ENCODE assay signal across 12 cellular contexts in genomic region chr5:68240771-68241170, GRCh38. TPM values are rescaled to one million over a fixed set of nuclear protein-coding genes. Genes with fewer than 3 reads are reported as not detected.
DNase-seq lines count a peak whose midpoint lies in the region; ATAC-seq, FAIRE-seq and TF ChIP-seq lines count a peak whose summit lies in the region.
"Had no signal": no experiment of that assay in that cellular context is flagged by ENCODE, and none has a peak within 500 bp of the region (broad histone marks: within the 10 kb centered on the region; RNA-seq: fewer than 3 reads in every experiment).

No MANE protein-coding gene starts in this region.

- peak overlapping the region; percentile 67; the same call in 1 of the 2 replicates for H3K4me2 ChIP-seq in DND-41 (ENCODE audit: insufficient read depth, low read length)
- H3K4me2 ChIP-seq in endothelial cell of umbilical vein (ENCODE audit: insufficient read depth, low read length) = peak overlapping the region; percentile 20

- H4K20me1 ChIP-seq in DND-41 (ENCODE audit: insufficient read depth, low read length) (no peaks in the 10 kb centered on the region; the same call in 1 of the 2 replicates), endothelial cell of umbilical vein (replicated peaks; ENCODE audit: control insufficient read depth, extremely low read depth, insufficient read depth, low read length) (peaks cover 2% of the 10 kb centered on the region)

- peak overlapping the region; percentile 86 for H3K27ac ChIP-seq in DND-41 (ENCODE audit: low read length)
- H3K27ac ChIP-seq in Panc1 (ENCODE audit: low read length) = peak overlapping the region; percentile 83
- H3K27ac ChIP-seq in endothelial cell of umbilical vein (ENCODE audit: insufficient read depth, low read depth, low read length) = no peak overlapping the region
- H3K27ac ChIP-seq in sigmoid colon = peak overlapping the region; percentile 55 to 74 (median 65)
- peak overlapping the region in 2 of 5 donors; percentile 57 to 72 for H3K27ac ChIP-seq in adrenal gland
- peak overlapping the region in 1 of 2 donors; percentile 60 for H3K27ac ChIP-seq in ovary

- TF ChIP-seq EP300 in sigmoid colon (IDR thresholded peaks at IDR 0.05) (no peak), ovary (IDR thresholded peaks at IDR 0.05) (no peak)

- TF ChIP-seq POLR2A in endothelial cell of umbilical vein (IDR thresholded peaks at IDR 0.05; ENCODE audit: low read depth, low read length) (no peak), sigmoid colon (IDR thresholded peaks at IDR 0.05) (no peak), adrenal gland (IDR thresholded peaks at IDR 0.05) (no peak), ovary (IDR thresholded peaks at IDR 0.05) (no peak)

- H3K9me3 ChIP-seq in DND-41 (ENCODE audit: insufficient read depth, low read length, severe bottlenecking) = no peaks in the 10 kb centered on the region
- H3K9me3 ChIP-seq in Panc1 (ENCODE audit: control insufficient read depth, insufficient read depth, low read depth, low read length) = no peaks in the 10 kb centered on the region
- H3K9me3 ChIP-seq in endothelial cell of umbilical vein (replicated peaks; ENCODE audit: control insufficient read depth, insufficient read depth, low read length) = no peaks in the 10 kb centered on the region
- H3K9me3 ChIP-seq in sigmoid colon = no peaks in the 10 kb centered on the region
- H3K9me3 ChIP-seq in adrenal gland (replicated peaks in 1 of 3) = no peaks in the 10 kb centered on the region
- H3K9me3 ChIP-seq in ovary = no peaks in the 10 kb centered on the region
- H3K9me3 ChIP-seq: pancreas had no signal

- POLR2A ChIA-PET in Panc1 (lab: Charles Lee) = no interaction called here
- POLR2A ChIA-PET in endothelial cell of umbilical vein (lab: Charles Lee) = no interaction called here

- in situ Hi-C loops in Panc1 (cut with HindIII; ENCODE audit: low pct_unique_long_range_greater_than_20kb, low sequenced_read_pairs) = no loop called here

- H3K4me1 ChIP-seq in DND-41 (ENCODE audit: insufficient read depth, low read length) (peaks cover 77% of the 10 kb centered on the region), Panc1 (ENCODE audit: control insufficient read depth, insufficient read depth, low read length) (peaks cover 71% of the 10 kb centered on the region), endothelial cell of umbilical vein (ENCODE audit: control insufficient read depth, extremely low read depth, insufficient read depth, low read length) (peaks cover 49% of the 10 kb centered on the region), sigmoid colon (peaks cover 0 to 99% (median 84%) of the 10 kb centered on the region in 4 donors), adrenal gland (replicated peaks in 1 of 2) (peaks cover 32 to 84% of the 10 kb centered on the region in 2 donors), ovary (ENCODE audit: insufficient read depth) (peaks cover 15% of the 10 kb centered on the region)

- H2AFZ ChIP-seq in DND-41 (ENCODE audit: low read depth, low read length) (no peak overlapping the region), endothelial cell of umbilical vein (ENCODE audit: low read depth, low read length) (no peak overlapping the region)

- FAIRE-seq in endothelial cell of umbilical vein (lab: Jason Lieb, UNC) = no peak
- FAIRE-seq: bronchial epithelial cell, islet of Langerhans had no signal

- H3K4me3 ChIP-seq in DND-41 (ENCODE audit: low read depth in 1 of 2, low read length in 2 of 2) (no peak overlapping the region), Panc1 (ENCODE audit: low read depth in 2 of 2, low read length in 2 of 2) (no peak overlapping the region), endothelial cell of umbilical vein (replicated peaks in 1 of 3; ENCODE audit: insufficient read depth in 1 of 3, low read depth in 1 of 3, low read length in 3 of 3) (no peak overlapping the region), sigmoid colon (no peak overlapping the region), adrenal gland (no peak overlapping the region), ovary (no peak overlapping the region)
- H3K4me3 ChIP-seq: pancreas had no signal

- BruUV-seq in Panc1 (replicated peaks; lab: Mats Ljungman, UMichigan) = no TSS peak
- BruUV-seq in endothelial cell of umbilical vein (replicated peaks; lab: Mats Ljungman, UMichigan) = no TSS peak

- H3K36me3 ChIP-seq in DND-41 (ENCODE audit: insufficient read depth, low read length) = peaks cover 16% of the 10 kb centered on the region
- no peaks in the 10 kb centered on the region for H3K36me3 ChIP-seq in Panc1 (ENCODE audit: control insufficient read depth, insufficient read depth, low read length)
- peaks cover 0 to 3% of the 10 kb centered on the region in 2 experiments for H3K36me3 ChIP-seq in endothelial cell of umbilical vein (ENCODE audit: control insufficient read depth in 2 of 2, extremely low read depth in 1 of 2, insufficient read depth in 2 of 2, low read length in 2 of 2)
- no peaks in the 10 kb centered on the region for H3K36me3 ChIP-seq in sigmoid colon
- H3K36me3 ChIP-seq in adrenal gland (replicated peaks in 1 of 2) = no peaks in the 10 kb centered on the region
- no peaks in the 10 kb centered on the region for H3K36me3 ChIP-seq in ovary
- H3K36me3 ChIP-seq: pancreas had no signal

- no peak for DNase-seq in DND-41
- no peak for DNase-seq in Panc1 (ENCODE audit: low read depth, low spot score)
- no peak for DNase-seq in endothelial cell of umbilical vein (ENCODE audit: low read depth, low spot score)
- DNase-seq in sigmoid colon = no peak
- DNase-seq in adrenal gland = no peak
- no peak for DNase-seq in ovary
- DNase-seq: NCI-H1105 treated with DMSO at 0.1 percent for 48 hours, NCI-H774, pancreas had no signal

- H3K9ac ChIP-seq in DND-41 (ENCODE audit: low read depth, low read length) (peak overlapping the region; percentile 38; the same call in 1 of the 2 replicates), endothelial cell of umbilical vein (replicated peaks; ENCODE audit: extremely low read depth, insufficient read depth, low read length) (no peak overlapping the region)

- CTCF ChIA-PET in Panc1 (lab: Charles Lee) (no interaction called here), endothelial cell of umbilical vein (lab: Charles Lee) (interaction anchor here (0.9 to 1.0 kb wide), 2 partner anchors 12 to 25 kb away, joined by 3 to 4 read pairs; partner anchors contain the start of gene PIK3R1)

- intact Hi-C loops in Panc1 (cut with micrococcal nuclease; ENCODE audit: unreplicated experiment) = no loop called here
- intact Hi-C loops in endothelial cell of umbilical vein (cut with micrococcal nuclease) = no loop called here
- intact Hi-C loops in sigmoid colon (cut with DNase I) = loop anchor here (10.0 kb wide), 1 partner anchor 216 kb away; no protein-coding TSS in a partner anchor
- intact Hi-C loops in adrenal gland (cut with DNase I) = no loop called here
- intact Hi-C loops in ovary (cut with DNase I) = loop anchor here in 1 of 4 donors (10.0 kb wide), 1 partner anchor 1916 kb away; no protein-coding TSS in a partner anchor

- no peaks in the 10 kb centered on the region for H3K9me1 ChIP-seq in endothelial cell of umbilical vein (replicated peaks; ENCODE audit: control insufficient read depth, extremely low read depth, insufficient read depth, low read length)

- H3K79me2 ChIP-seq in DND-41 (ENCODE audit: insufficient read depth, low read length) = peaks cover 91% of the 10 kb centered on the region
- peaks cover 13% of the 10 kb centered on the region for H3K79me2 ChIP-seq in endothelial cell of umbilical vein (ENCODE audit: control insufficient read depth, insufficient read depth, low read length)

- 43 to 64% methylated on average over 1 of the region's 1 CpG for WGBS in sigmoid colon, 2 donors
- 63 to 74% (median 70%) methylated on average over 1 of the region's 1 CpG for WGBS in adrenal gland, 4 donors
- WGBS in ovary, 3 donors = 63 to 75% (median 72%) methylated on average over 1 of the region's 1 CpG

- H3K27me3 ChIP-seq in DND-41 (ENCODE audit: insufficient read depth, low read length, poor library complexity) (no peaks in the 10 kb centered on the region), Panc1 (ENCODE audit: control insufficient read depth, insufficient read depth, low read length) (no peaks in the 10 kb centered on the region), endothelial cell of umbilical vein (ENCODE audit: control insufficient read depth in 2 of 2, insufficient read depth in 2 of 2, low read length in 2 of 2) (no peaks in the 10 kb centered on the region), sigmoid colon (no peaks in the 10 kb centered on the region), adrenal gland (no peaks in the 10 kb centered on the region), ovary (no peaks in the 10 kb centered on the region)
- H3K27me3 ChIP-seq: pancreas had no signal

- dilution Hi-C loops in endothelial cell of umbilical vein (cut with MboI; ENCODE audit: extremely low pct_ligation_motif_present, low sequenced_read_pairs) = no loop called here

- ATAC-seq in DND-41 (ENCODE audit: insufficient read depth, low read depth) (no peak), Panc1 (no peak), GM21576 (IDR thresholded peaks at IDR 0.05; ENCODE audit: unreplicated experiment) (no peak)

- TF ChIP-seq CTCF in DND-41 (IDR thresholded peaks at IDR 0.05; ENCODE audit: borderline replicate concordance, extremely low read depth, low read length, poor library complexity, severe bottlenecking) = no peak
- no peak for TF ChIP-seq CTCF in Panc1 (IDR thresholded peaks at IDR 0.05)
- TF ChIP-seq CTCF in endothelial cell of umbilical vein (IDR thresholded peaks at IDR 0.05; ENCODE audit: extremely low read depth in 1 of 2, insufficient read depth in 1 of 2, low read depth in 1 of 2, low read length in 2 of 2) = no peak
- no peak for TF ChIP-seq CTCF in sigmoid colon (IDR thresholded peaks at IDR 0.05)
- no peak for TF ChIP-seq CTCF in adrenal gland (IDR thresholded peaks at IDR 0.05)
- TF ChIP-seq CTCF in ovary (IDR thresholded peaks at IDR 0.05) = no peak

TF ChIP-seq in endothelial cell of umbilical vein, 7 proteins besides CTCF, POLR2A, EP300 and RAD21 (continues in another document):
- no peak for TF ChIP-seq FOS (IDR thresholded peaks at IDR 0.05; ENCODE audit: borderline replicate concordance, insufficient read depth, low read length)

RNA-seq across cellular contexts. Expression of gene PIK3R1, which starts 25.2 kb away (rescaled TPM):
- total RNA-seq in Panc1 (2021; ENCODE audit: unreplicated experiment) = 23.4 TPM
- 5.5 TPM for polyA plus RNA-seq in Panc1 (2012; ENCODE audit: insufficient read length)
- total RNA-seq in endothelial cell of umbilical vein = 27.5 and 30.0 TPM in 2 replicates
- polyA plus RNA-seq in endothelial cell of umbilical vein = 2.0 and 2.8 TPM in 2 replicates
- 2.7 and 2.8 TPM in 2 replicates for polyA plus RNA-seq in endothelial cell of umbilical vein (2011; cell fraction: cytosol; rRNA removed)
- 8.8 and 10.5 TPM in 2 replicates for polyA plus RNA-seq in endothelial cell of umbilical vein (2011; cell fraction: nucleus; rRNA removed)
- polyA plus RNA-seq in endothelial cell of umbilical vein (2012) = 5.6 and 8.2 TPM in 2 replicates
- 10.1 and 24.5 TPM in 2 replicates for polyA minus RNA-seq in endothelial cell of umbilical vein
- polyA minus RNA-seq in endothelial cell of umbilical vein (2011; cell fraction: cytosol; rRNA and poly(A)+ RNA removed) = 0.41 TPM
- 20.3 and 35.7 TPM in 2 replicates for polyA minus RNA-seq in endothelial cell of umbilical vein (2011; cell fraction: nucleus; rRNA and poly(A)+ RNA removed)
- 100 to 1,000 TPM; 177 to 227 (median 190) TPM for total RNA-seq in sigmoid colon
- 10 to 100 TPM in 2 of 3 donors, 1 to 10 TPM in 1; 9.2 to 28.5 (median 13.2) TPM for polyA plus RNA-seq in sigmoid colon
- total RNA-seq in adrenal gland = 100 to 1,000 TPM in 1 of 8 donors, 10 to 100 TPM in 7; 41.3 to 110 (median 66.7) TPM
- polyA plus RNA-seq in adrenal gland = 10 to 100 TPM in 2 of 3 donors, 1 to 10 TPM in 1; 4.9 to 44.7 (median 11.7) TPM
- 100 to 1,000 TPM in 3 of 7 donors, 10 to 100 TPM in 4; 59.5 to 206 (median 82.0) TPM for total RNA-seq in ovary
- polyA plus RNA-seq in ovary = 10 to 100 TPM; 25.2 to 78.2 TPM
